ENCODE assay signal across 1 cellular context in the genomic region with DNA sequence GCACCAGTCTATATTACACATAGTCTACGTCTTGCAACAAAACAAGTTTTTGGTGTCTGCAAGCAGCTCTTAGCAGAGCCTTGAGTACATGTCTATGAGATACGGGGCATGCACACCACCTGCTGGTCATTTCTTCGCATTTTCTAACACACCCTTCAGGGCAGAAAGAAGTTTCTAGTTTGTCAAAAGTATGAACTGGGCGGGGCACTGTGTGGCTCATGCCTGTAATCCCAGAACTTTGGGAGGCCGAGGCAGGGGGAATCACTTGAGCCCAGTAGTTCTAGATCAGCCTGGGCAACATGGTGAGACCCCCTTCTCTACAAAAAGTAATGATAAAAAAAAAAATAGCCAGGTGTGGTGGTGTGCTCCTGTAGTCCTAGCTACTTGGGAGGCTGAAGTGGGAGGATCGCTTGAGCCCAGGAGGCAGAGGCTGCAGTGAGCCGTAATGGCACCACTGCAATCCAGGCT.
TF ChIP-seq lines count a peak whose summit lies in the region.

No MANE protein-coding gene starts in this region.

TF ChIP-seq in K562, 482 proteins besides CTCF, POLR2A, EP300 and RAD21 (continued from another document and continues in another):
- TF ChIP-seq, protein P1, sequence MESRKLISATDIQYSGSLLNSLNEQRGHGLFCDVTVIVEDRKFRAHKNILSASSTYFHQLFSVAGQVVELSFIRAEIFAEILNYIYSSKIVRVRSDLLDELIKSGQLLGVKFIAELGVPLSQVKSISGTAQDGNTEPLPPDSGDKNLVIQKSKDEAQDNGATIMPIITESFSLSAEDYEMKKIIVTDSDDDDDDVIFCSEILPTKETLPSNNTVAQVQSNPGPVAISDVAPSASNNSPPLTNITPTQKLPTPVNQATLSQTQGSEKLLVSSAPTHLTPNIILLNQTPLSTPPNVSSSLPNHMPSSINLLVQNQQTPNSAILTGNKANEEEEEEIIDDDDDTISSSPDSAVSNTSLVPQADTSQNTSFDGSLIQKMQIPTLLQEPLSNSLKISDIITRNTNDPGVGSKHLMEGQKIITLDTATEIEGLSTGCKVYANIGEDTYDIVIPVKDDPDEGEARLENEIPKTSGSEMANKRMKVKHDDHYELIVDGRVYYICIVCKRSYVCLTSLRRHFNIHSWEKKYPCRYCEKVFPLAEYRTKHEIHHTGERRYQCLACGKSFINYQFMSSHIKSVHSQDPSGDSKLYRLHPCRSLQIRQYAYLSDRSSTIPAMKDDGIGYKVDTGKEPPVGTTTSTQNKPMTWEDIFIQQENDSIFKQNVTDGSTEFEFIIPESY (CRISPR knock-in tag; IDR thresholded peaks at IDR 0.05): peak; percentile 51; the same call in 1 of the 2 replicates
- TF ChIP-seq ZNF551 (CRISPR knock-in tag; IDR thresholded peaks at IDR 0.05) (no peak), SAFB2 (IDR thresholded peaks at IDR 0.05; ENCODE audit: borderline replicate concordance, low read depth, low read length, severe bottlenecking) (no peak), HOMEZ (CRISPR knock-in tag; IDR thresholded peaks at IDR 0.05) (no peak), CBX3 (IDR thresholded peaks at IDR 0.05; ENCODE audit: borderline replicate concordance in 1 of 2, low read length in 2 of 2) (peak in 1 of 2 experiments; percentile 87; a peak in 1 of 3 replicates), GTF2A2 (tag; IDR thresholded peaks at IDR 0.05) (no peak), MXI1 (IDR thresholded peaks at IDR 0.05; ENCODE audit: low read depth, low read length) (no peak), ZNF184 (CRISPR knock-in tag; IDR thresholded peaks at IDR 0.05) (no peak), PURB (CRISPR knock-in tag; IDR thresholded peaks at IDR 0.05; ENCODE audit: low read depth) (no peak), POLR2AphosphoS2 (IDR thresholded peaks at IDR 0.05; ENCODE audit: low read length) (no peak), HDAC2 (IDR thresholded peaks at IDR 0.05) (peak; percentile 26; the same call in 1 of the 2 replicates), TRIM28 (IDR thresholded peaks at IDR 0.05) (peak; percentile 61; the same call in 1 of the 2 replicates), RUNX1 (IDR thresholded peaks at IDR 0.05; ENCODE audit: low read depth) (no peak), ELK1 (CRISPR knock-in tag; IDR thresholded peaks at IDR 0.05) (no peak), KDM5B (IDR thresholded peaks at IDR 0.05; ENCODE audit: insufficient replicate concordance, low read depth, low read length) (no peak), THAP7 (CRISPR knock-in tag; IDR thresholded peaks at IDR 0.05) (no peak), SMARCA5 (IDR thresholded peaks at IDR 0.05) (peak; percentile 41; the same call in 1 of the 2 replicates), ZZZ3 (IDR thresholded peaks at IDR 0.05) (no peak), TCF7L2 (IDR thresholded peaks at IDR 0.05; ENCODE audit: low read depth, low read length) (no peak), HSF4 (CRISPR knock-in tag; IDR thresholded peaks at IDR 0.05; ENCODE audit: borderline replicate concordance) (no peak), ZNF76 (CRISPR knock-in tag; IDR thresholded peaks at IDR 0.05; ENCODE audit: borderline replicate concordance) (no peak), SAP30 (IDR thresholded peaks at IDR 0.05; ENCODE audit: borderline replicate concordance, insufficient read depth, low read depth, low read length, poor library complexity, severe bottlenecking) (no peak), KAT8 (IDR thresholded peaks at IDR 0.05; ENCODE audit: low read depth) (no peak), NFRKB (IDR thresholded peaks at IDR 0.05; ENCODE audit: low read depth) (no peak), RERE (CRISPR knock-in tag; IDR thresholded peaks at IDR 0.05; ENCODE audit: borderline replicate concordance) (no peak), CHD4 (IDR thresholded peaks at IDR 0.05; ENCODE audit: insufficient read depth, insufficient replicate concordance, low read depth, low read length, poor library complexity, severe bottlenecking) (no peak), RBM22 (IDR thresholded peaks at IDR 0.05; ENCODE audit: low read depth, low read length, poor library complexity, severe bottlenecking) (no peak), CREB3L1 (IDR thresholded peaks at IDR 0.05; ENCODE audit: borderline replicate concordance, low read depth) (no peak), MTA2 (IDR thresholded peaks at IDR 0.05; ENCODE audit: low read depth) (no peak)
- TF ChIP-seq, protein P2, sequence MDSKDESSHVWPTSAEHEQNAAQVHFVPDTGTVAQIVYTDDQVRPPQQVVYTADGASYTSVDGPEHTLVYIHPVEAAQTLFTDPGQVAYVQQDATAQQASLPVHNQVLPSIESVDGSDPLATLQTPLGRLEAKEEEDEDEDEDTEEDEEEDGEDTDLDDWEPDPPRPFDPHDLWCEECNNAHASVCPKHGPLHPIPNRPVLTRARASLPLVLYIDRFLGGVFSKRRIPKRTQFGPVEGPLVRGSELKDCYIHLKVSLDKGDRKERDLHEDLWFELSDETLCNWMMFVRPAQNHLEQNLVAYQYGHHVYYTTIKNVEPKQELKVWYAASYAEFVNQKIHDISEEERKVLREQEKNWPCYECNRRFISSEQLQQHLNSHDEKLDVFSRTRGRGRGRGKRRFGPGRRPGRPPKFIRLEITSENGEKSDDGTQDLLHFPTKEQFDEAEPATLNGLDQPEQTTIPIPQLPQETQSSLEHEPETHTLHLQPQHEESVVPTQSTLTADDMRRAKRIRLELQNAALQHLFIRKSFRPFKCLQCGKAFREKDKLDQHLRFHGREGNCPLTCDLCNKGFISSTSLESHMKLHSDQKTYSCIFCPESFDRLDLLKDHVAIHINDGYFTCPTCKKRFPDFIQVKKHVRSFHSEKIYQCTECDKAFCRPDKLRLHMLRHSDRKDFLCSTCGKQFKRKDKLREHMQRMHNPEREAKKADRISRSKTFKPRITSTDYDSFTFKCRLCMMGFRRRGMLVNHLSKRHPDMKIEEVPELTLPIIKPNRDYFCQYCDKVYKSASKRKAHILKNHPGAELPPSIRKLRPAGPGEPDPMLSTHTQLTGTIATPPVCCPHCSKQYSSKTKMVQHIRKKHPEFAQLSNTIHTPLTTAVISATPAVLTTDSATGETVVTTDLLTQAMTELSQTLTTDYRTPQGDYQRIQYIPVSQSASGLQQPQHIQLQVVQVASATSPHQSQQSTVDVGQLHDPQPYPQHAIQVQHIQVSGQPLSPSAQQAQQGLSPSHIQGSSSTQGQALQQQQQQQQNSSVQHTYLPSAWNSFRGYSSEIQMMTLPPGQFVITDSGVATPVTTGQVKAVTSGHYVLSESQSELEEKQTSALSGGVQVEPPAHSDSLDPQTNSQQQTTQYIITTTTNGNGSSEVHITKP (IDR thresholded peaks at IDR 0.05; ENCODE audit: partially characterized antibody): no peak
- TF ChIP-seq, protein P3, sequence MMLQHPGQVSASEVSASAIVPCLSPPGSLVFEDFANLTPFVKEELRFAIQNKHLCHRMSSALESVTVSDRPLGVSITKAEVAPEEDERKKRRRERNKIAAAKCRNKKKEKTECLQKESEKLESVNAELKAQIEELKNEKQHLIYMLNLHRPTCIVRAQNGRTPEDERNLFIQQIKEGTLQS (IDR thresholded peaks at IDR 0.05): no peak
- TF ChIP-seq, protein P3 (CRISPR knock-in tag; conservative IDR thresholded peaks at IDR 0.05): no peak
- TF ChIP-seq, protein P4, sequence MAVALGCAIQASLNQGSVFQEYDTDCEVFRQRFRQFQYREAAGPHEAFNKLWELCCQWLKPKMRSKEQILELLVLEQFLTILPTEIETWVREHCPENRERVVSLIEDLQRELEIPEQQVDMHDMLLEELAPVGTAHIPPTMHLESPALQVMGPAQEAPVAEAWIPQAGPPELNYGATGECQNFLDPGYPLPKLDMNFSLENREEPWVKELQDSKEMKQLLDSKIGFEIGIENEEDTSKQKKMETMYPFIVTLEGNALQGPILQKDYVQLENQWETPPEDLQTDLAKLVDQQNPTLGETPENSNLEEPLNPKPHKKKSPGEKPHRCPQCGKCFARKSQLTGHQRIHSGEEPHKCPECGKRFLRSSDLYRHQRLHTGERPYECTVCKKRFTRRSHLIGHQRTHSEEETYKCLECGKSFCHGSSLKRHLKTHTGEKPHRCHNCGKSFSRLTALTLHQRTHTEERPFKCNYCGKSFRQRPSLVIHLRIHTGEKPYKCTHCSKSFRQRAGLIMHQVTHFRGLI (CRISPR knock-in tag; IDR thresholded peaks at IDR 0.05): 0 out of 2 replicates have a peak, but pooled peaks have one; percentile 33
- TF ChIP-seq, protein P5, sequence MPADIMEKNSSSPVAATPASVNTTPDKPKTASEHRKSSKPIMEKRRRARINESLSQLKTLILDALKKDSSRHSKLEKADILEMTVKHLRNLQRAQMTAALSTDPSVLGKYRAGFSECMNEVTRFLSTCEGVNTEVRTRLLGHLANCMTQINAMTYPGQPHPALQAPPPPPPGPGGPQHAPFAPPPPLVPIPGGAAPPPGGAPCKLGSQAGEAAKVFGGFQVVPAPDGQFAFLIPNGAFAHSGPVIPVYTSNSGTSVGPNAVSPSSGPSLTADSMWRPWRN (IDR thresholded peaks at IDR 0.05; ENCODE audit: low read depth): no peak
- TF ChIP-seq, protein P6, sequence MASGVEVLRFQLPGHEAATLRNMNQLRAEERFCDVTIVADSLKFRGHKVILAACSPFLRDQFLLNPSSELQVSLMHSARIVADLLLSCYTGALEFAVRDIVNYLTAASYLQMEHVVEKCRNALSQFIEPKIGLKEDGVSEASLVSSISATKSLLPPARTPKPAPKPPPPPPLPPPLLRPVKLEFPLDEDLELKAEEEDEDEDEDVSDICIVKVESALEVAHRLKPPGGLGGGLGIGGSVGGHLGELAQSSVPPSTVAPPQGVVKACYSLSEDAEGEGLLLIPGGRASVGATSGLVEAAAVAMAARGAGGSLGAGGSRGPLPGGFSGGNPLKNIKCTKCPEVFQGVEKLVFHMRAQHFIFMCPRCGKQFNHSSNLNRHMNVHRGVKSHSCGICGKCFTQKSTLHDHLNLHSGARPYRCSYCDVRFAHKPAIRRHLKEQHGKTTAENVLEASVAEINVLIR (CRISPR knock-in tag; IDR thresholded peaks at IDR 0.05): no peak
